Comparison of ENCODE assay signal across 16 cellular contexts in genomic region chr11:125407046-125407445, GRCh38.
A peak's percentile ranks its signal among the peaks of the same experiment; 100 is the strongest.
DNase-seq lines count a peak whose midpoint lies in the region; ATAC-seq and TF ChIP-seq lines count a peak whose summit lies in the region.
"Had no signal": no experiment of that assay in that cellular context is flagged by ENCODE, and none has a peak within 500 bp of the region (broad histone marks: within the 10 kb centered on the region; RNA-seq: fewer than 3 reads in every experiment).

No MANE protein-coding gene starts in this region.

- ATAC-seq in foreskin keratinocyte: no peak
- ATAC-seq in GM21528 (IDR thresholded peaks at IDR 0.05; ENCODE audit: low FRiP score, unreplicated experiment): no peak

- H3K4me1 ChIP-seq in foreskin keratinocyte: peaks cover 12% of the 10 kb centered on the region
- H3K4me1 ChIP-seq: Caco-2 had no signal

- peak; percentile 22 for TF ChIP-seq CTCF in foreskin keratinocyte (conservative IDR thresholded peaks at IDR 0.05)

- peaks cover 54% of the 10 kb centered on the region for H3K27me3 ChIP-seq in foreskin keratinocyte

- peak; percentile 24 for DNase-seq in activated effector memory CD4-positive, alpha-beta T cell treated with anti-CD3 and anti-CD28 coated beads, Interleukin-2, amount 50 U/mL, for 16 hours
- no peak for DNase-seq in activated effector memory CD4-positive, alpha-beta T cell treated with Interleukin-2 at 50 U/mL for 16 hours
- DNase-seq in astrocyte of the hippocampus (ENCODE audit: low read depth, low spot score) (peak; percentile 48), foreskin keratinocyte (peak in 1 of 2 donors; percentile 26), superior temporal gyrus (ENCODE audit: extremely low spot score) (peak; percentile 15), anterior cingulate cortex (lab: John Stamatoyannopoulos, UW) (no peak)
- DNase-seq: Caco-2; CD4-positive, CD25-positive, alpha-beta regulatory T cell; GDM1; Kasumi-1; NCI-H1092 treated with DMSO at 0.1 percent for 48 hours; NCI-H2081; NCI-H510A treated with DMSO at 0.1 percent for 48 hours; NCI-H82 had no signal

- H3K27ac ChIP-seq in foreskin keratinocyte: no peak overlapping the region
- H3K27ac ChIP-seq: HL-60 had no signal

Comparison
In these comparisons a context has a peak if more than half of its experiments do, and no peak if none do; other contexts are left out.
1. DNase-seq: peak in activated effector memory CD4-positive, alpha-beta T cell treated with anti-CD3 and anti-CD28 coated beads, Interleukin-2, amount 50 U/mL, for 16 hours (single experiment), astrocyte of the hippocampus (single experiment) and superior temporal gyrus (single experiment); none in activated effector memory CD4-positive, alpha-beta T cell treated with Interleukin-2 at 50 U/mL for 16 hours (single experiment) and anterior cingulate cortex (0 of 58).